1 cellular context compared by ENCODE assay signal in genomic region chr6:138162947-138163569, GRCh38.
TF ChIP-seq lines count a peak whose summit lies in the region.

No MANE protein-coding gene starts in this region.

TF ChIP-seq in HCT116, 20 proteins besides CTCF, POLR2A, EP300 and RAD21 (continued from another document):
- TF ChIP-seq REST (IDR thresholded peaks at IDR 0.05; ENCODE audit: low read depth): no peak
- no peak for TF ChIP-seq EZH2phosphoT487 (IDR thresholded peaks at IDR 0.05; ENCODE audit: borderline replicate concordance)
- no peak for TF ChIP-seq ATF3 (IDR thresholded peaks at IDR 0.05)
- TF ChIP-seq ZNF274 (IDR thresholded peaks at IDR 0.05; ENCODE audit: low read depth, low read length): no peak
- no peak for TF ChIP-seq MAX (IDR thresholded peaks at IDR 0.05)
- TF ChIP-seq ELF1 (IDR thresholded peaks at IDR 0.05; ENCODE audit: borderline replicate concordance, low read depth): no peak
- TF ChIP-seq EZH2 (IDR thresholded peaks at IDR 0.05): no peak
- no peak for TF ChIP-seq SRF (IDR thresholded peaks at IDR 0.05; ENCODE audit: low read depth)
- no peak for TF ChIP-seq ZBTB33 (IDR thresholded peaks at IDR 0.05; ENCODE audit: extremely low read depth, insufficient replicate concordance, low read length)
- TF ChIP-seq CEBPB (IDR thresholded peaks at IDR 0.05; ENCODE audit: low read depth): no peak
- no peak for TF ChIP-seq SIN3A (IDR thresholded peaks at IDR 0.05; ENCODE audit: low read depth)
